8 cellular contexts compared by ENCODE assay signal in the genomic region with DNA sequence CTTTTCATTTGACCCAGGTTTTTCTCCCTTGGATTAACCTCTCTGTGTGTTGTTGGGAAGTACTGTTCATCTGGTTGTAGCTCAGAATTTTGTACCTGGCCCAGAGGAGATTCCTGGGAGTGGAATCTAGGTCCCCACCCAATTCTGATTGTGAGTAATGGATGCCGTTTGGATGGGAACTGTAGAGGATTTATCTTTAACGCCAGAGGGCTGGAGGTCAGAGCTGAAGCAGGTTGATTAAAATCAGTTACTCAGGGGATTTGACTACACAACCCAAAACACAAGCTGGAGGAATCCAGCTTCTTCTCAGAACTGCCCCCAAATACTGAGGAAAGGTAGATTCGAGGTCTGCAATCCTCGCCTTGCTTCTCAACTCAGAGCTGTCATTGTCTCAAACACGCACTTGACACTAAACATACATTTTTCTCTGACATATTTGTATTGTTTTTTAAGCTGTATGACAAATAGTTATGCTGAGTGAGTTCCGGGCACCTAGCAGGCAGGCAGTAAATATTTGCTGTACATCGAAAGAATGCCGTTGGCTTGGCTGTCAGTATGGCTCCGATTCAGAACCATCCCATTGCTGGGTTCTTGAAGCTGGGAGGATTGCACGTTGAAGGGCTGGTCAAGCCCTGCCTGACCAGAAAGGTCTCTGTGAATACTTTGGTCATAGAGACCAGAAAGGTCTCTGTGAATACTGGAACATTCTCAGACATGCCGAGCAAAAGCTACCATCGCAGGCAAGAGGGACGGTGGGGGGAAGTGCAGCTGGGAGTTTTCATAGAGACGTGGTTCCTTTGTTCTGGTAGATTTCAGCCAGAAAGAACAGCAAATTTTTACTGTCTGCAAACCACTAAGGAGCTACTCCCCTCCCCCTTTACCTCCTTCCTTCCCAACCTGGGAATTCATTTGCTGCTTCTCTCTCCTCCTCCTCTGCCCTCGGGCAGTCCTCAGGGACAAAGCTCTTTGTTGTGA.
DNase-seq lines count a peak whose midpoint lies in the region; ATAC-seq and TF ChIP-seq lines count a peak whose summit lies in the region.

No MANE protein-coding gene starts in this region.

- no peak for DNase-seq in CD4-positive, CD25-positive, alpha-beta regulatory T cell
- peak; percentile 3 for DNase-seq in LoVo (ENCODE audit: low spot score)
- no peak for DNase-seq in breast epithelium (ENCODE audit: low spot score in 2 of 2)
- no peak for DNase-seq in mesothelial cell of epicardium (ENCODE audit: low spot score in 2 of 2, unreplicated experiment in 2 of 2)
- no peak for DNase-seq in HCEC 1CT
- DNase-seq in NCI-H2107 treated with DMSO at 0.1 percent for 48 hours (lab: John Stamatoyannopoulos, UW; ENCODE audit: unreplicated experiment): no peak
- no peak for DNase-seq in RPMI8226

- no peaks in the 10 kb centered on the region for H3K9me3 ChIP-seq in CD4-positive, CD25-positive, alpha-beta regulatory T cell (ENCODE audit: control insufficient read depth in 2 of 2, low read length in 2 of 2)
- no peaks in the 10 kb centered on the region for H3K9me3 ChIP-seq in breast epithelium

- no peak for ATAC-seq in CD4-positive, CD25-positive, alpha-beta regulatory T cell (ENCODE audit: low read depth in 2 of 2)
- no peak for ATAC-seq in HG03108 (IDR thresholded peaks at IDR 0.05; ENCODE audit: unreplicated experiment)

- peaks cover 32% of the 10 kb centered on the region for H3K4me1 ChIP-seq in CD4-positive, CD25-positive, alpha-beta regulatory T cell (ENCODE audit: control insufficient read depth, insufficient read depth, low read length, poor library complexity, severe bottlenecking)
- H3K4me1 ChIP-seq in breast epithelium: peaks cover 0 to 12% of the 10 kb centered on the region in 2 donors

- H3K27ac Mint-ChIP-seq in CD4-positive, CD25-positive, alpha-beta regulatory T cell: peak overlapping the region; percentile 33 to 52 (median 41)
- peak overlapping the region; percentile 100 for H3K27ac Mint-ChIP-seq in mesothelial cell of epicardium

- intact Hi-C loops in breast epithelium (cut with DNase I; ENCODE audit: low total_unique reads): no loop called here

- no peaks in the 10 kb centered on the region for H3K36me3 ChIP-seq in CD4-positive, CD25-positive, alpha-beta regulatory T cell (ENCODE audit: control insufficient read depth, insufficient read depth, low read length)
- H3K36me3 ChIP-seq in breast epithelium: no peaks in the 10 kb centered on the region

- peak overlapping the region; percentile 76 for H3K4me3 ChIP-seq in CD4-positive, CD25-positive, alpha-beta regulatory T cell (ENCODE audit: low read depth, low read length)
- H3K4me3 ChIP-seq in breast epithelium: peak overlapping the region; percentile 35 to 67 (median 52)

- TF ChIP-seq CTCF in breast epithelium (IDR thresholded peaks at IDR 0.05) (no peak), mesothelial cell of epicardium (IDR thresholded peaks at IDR 0.05; ENCODE audit: unreplicated experiment) (no peak)

- no peaks in the 10 kb centered on the region for H3K36me3 Mint-ChIP-seq in CD4-positive, CD25-positive, alpha-beta regulatory T cell
- H3K36me3 Mint-ChIP-seq in mesothelial cell of epicardium: no peaks in the 10 kb centered on the region

- peaks cover 0 to 39% (median 30%) of the 10 kb centered on the region in 4 donors for H3K4me1 Mint-ChIP-seq in CD4-positive, CD25-positive, alpha-beta regulatory T cell
- H3K4me1 Mint-ChIP-seq in mesothelial cell of epicardium: peaks cover 53% of the 10 kb centered on the region

- no peak for TF ChIP-seq POLR2A in breast epithelium (IDR thresholded peaks at IDR 0.05)

- no peaks in the 10 kb centered on the region for H3K9me3 Mint-ChIP-seq in CD4-positive, CD25-positive, alpha-beta regulatory T cell
- peaks cover 9% of the 10 kb centered on the region for H3K9me3 Mint-ChIP-seq in mesothelial cell of epicardium

- no peaks in the 10 kb centered on the region for H3K27me3 ChIP-seq in CD4-positive, CD25-positive, alpha-beta regulatory T cell (ENCODE audit: control insufficient read depth, insufficient read depth, low read length)
- H3K27me3 ChIP-seq in breast epithelium: no peaks in the 10 kb centered on the region

- H3K4me3 Mint-ChIP-seq in CD4-positive, CD25-positive, alpha-beta regulatory T cell: peak overlapping the region; percentile 62 to 88 (median 84)
- H3K4me3 Mint-ChIP-seq in mesothelial cell of epicardium: peak overlapping the region; percentile 79

- peaks cover 5% of the 10 kb centered on the region for H3K27me3 Mint-ChIP-seq in CD4-positive, CD25-positive, alpha-beta regulatory T cell
- no peaks in the 10 kb centered on the region for H3K27me3 Mint-ChIP-seq in mesothelial cell of epicardium (ENCODE audit: low read depth)

- H3K27ac ChIP-seq in CD4-positive, CD25-positive, alpha-beta regulatory T cell (ENCODE audit: insufficient read depth, low read length, poor library complexity, severe bottlenecking): no peak overlapping the region
- peak overlapping the region; percentile 83 to 94 for H3K27ac ChIP-seq in breast epithelium
